26 cellular contexts compared by ENCODE assay signal in genomic region chr22:45586651-45587405, GRCh38.
"Had no signal": no experiment of that assay in that cellular context is flagged by ENCODE, and none has a peak within 500 bp of the region (broad histone marks: within the 10 kb centered on the region; RNA-seq: fewer than 3 reads in every experiment).

No MANE protein-coding gene starts in this region.

- H3K36me3 ChIP-seq: transverse colon, uterus had no signal

- H3K27ac ChIP-seq: body of pancreas, epithelial cell of prostate, right atrium auricular region, testis, transverse colon had no signal

- H3K4me3 ChIP-seq: body of pancreas, esophagus squamous epithelium, lung, right atrium auricular region, testis, transverse colon, uterus had no signal

- FAIRE-seq: colon had no signal

- DNase-seq: activated B cell treated with CpG ODN at 0.5 μM for 24 hours; activated CD8-positive, alpha-beta memory T cell treated with anti-CD3 and anti-CD28 coated beads, Interleukin-2, amount 10 ng/mL, durations not matched to agents 7 days and 5 days; activated CD8-positive, alpha-beta T cell treated with anti-CD3 and anti-CD28 coated beads, Interleukin-2, amount 10 ng/mL, durations not matched to agents 7 days and 5 days; activated T-cell treated with anti-CD3 and anti-CD28 coated beads, Interleukin-2, amount 50 U/mL, for 48 hours; aorta; body of pancreas; dermis blood vessel endothelial cell; effector CD4-positive, alpha-beta T cell; esophagus squamous epithelium; foreskin melanocyte; hippocampal formation; naive B cell; nephron progenitor cell; nucleus accumbens; stimulated activated CD4-positive, alpha-beta T cell treated with anti-CD3 and anti-CD28 coated beads, Interleukin-15, amount 100 ng/mL, for 24 hours; stimulated activated CD4-positive, alpha-beta T cell treated with anti-CD3 and anti-CD28 coated beads, Interleukin-2, amount 100 ng/mL, for 24 hours; stimulated activated naive CD8-positive, alpha-beta T cell treated with anti-CD3 and anti-CD28 coated beads, Interleukin-15, Interleukin-2, amounts not matched to agents 100 U/mL and 50 U/mL, for 24 hours; T-cell; testis; transverse colon; uterus had no signal

- H3K27me3 ChIP-seq: body of pancreas, esophagus squamous epithelium, right atrium auricular region, testis, transverse colon, uterus had no signal

- ATAC-seq: activated CD8-positive, alpha-beta memory T cell treated with anti-CD3 and anti-CD28 coated beads, Interleukin-2, amount 10 ng/mL, durations not matched to agents 7 days and 5 days; activated CD8-positive, alpha-beta T cell treated with anti-CD3 and anti-CD28 coated beads, Interleukin-2, amount 10 ng/mL, durations not matched to agents 7 days and 5 days; activated naive CD4-positive, alpha-beta T cell treated with anti-CD3 and anti-CD28 coated beads, Interleukin-2, amount 50 U/mL, for 72 hours; body of pancreas; stimulated activated naive CD8-positive, alpha-beta T cell treated with anti-CD3 and anti-CD28 coated beads, Interleukin-15, Interleukin-2, amounts not matched to agents 100 U/mL and 50 U/mL, for 24 hours; T-cell had no signal

- H3K9me3 ChIP-seq: body of pancreas, esophagus squamous epithelium, right atrium auricular region, testis, transverse colon, uterus had no signal

- H3K4me1 ChIP-seq: body of pancreas, right atrium auricular region, testis, transverse colon, uterus had no signal
